23 cellular contexts compared by ENCODE assay signal in the genomic region with DNA sequence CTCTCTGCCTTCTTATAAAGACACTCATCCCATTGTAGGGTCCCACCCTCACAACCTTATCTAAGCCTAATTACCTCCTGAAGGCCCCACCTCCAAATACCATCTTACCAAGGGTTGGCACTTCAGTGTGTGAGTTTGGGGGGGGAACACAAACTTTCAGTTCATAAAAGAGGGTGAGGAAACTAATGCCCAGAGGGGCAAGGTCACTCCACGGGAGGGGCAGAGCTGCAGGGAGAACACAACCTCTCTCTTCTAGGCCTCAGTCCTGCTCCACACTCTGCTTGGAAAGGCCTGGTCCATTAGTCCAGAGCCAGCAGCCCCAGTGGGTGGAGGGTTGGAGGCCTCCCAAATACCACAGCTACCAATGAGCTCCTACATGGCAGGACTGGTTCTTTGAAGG. TPM values are rescaled to one million over a fixed set of nuclear protein-coding genes. Genes with fewer than 3 reads are reported as not detected.
"Had no signal": no experiment of that assay in that cellular context is flagged by ENCODE, and none has a peak within 500 bp of the region (broad histone marks: within the 10 kb centered on the region; RNA-seq: fewer than 3 reads in every experiment).

No MANE protein-coding gene starts in this region.

- DNase-seq: activated CD8-positive, alpha-beta memory T cell treated with anti-CD3 and anti-CD28 coated beads, Interleukin-2, amount 50 U/mL, for 48 hours; activated gamma-delta T cell; activated T-cell treated with anti-CD3 and anti-CD28 coated beads, Interleukin-2, amount 50 U/mL, for 48 hours; brain microvascular endothelial cell; central memory CD4-positive, alpha-beta T cell; left ventricle myocardium inferior; mammary epithelial cell; midbrain; naive B cell; psoas muscle; right cardiac atrium; stimulated activated CD4-positive, alpha-beta T cell treated with anti-CD3 and anti-CD28 coated beads, Interleukin-4, amount 100 ng/mL, for 1 hour; stimulated activated naive CD8-positive, alpha-beta T cell treated with anti-CD3 and anti-CD28 coated beads, Interleukin-15, amount 100 ng/mL, for 72 hours; trophoblast cell had no signal

- FAIRE-seq: colon, endometrium, frontal cortex had no signal

- H3K27ac Mint-ChIP-seq: activated naive CD8-positive, alpha-beta T cell had no signal

- H3K27me3 Mint-ChIP-seq: naive B cell had no signal

- H3K27ac ChIP-seq: brain microvascular endothelial cell, left ventricle myocardium inferior, psoas muscle, suprapubic skin had no signal

- H3K9me3 Mint-ChIP-seq: naive B cell; stimulated activated naive CD8-positive, alpha-beta T cell treated with anti-CD3 and anti-CD28 coated beads, Interleukin-15, amount 100 ng/mL, for 72 hours had no signal

- H3K27me3 ChIP-seq: brain microvascular endothelial cell, suprapubic skin had no signal

- H3K9me3 ChIP-seq: left ventricle myocardium inferior, psoas muscle, suprapubic skin had no signal

- H3K36me3 ChIP-seq: brain microvascular endothelial cell, left ventricle myocardium inferior, suprapubic skin had no signal

- H3K36me3 Mint-ChIP-seq: activated naive CD8-positive, alpha-beta T cell; naive B cell had no signal

- H3K4me3 ChIP-seq: left ventricle myocardium inferior, psoas muscle, smooth muscle cell, suprapubic skin had no signal

- H3K4me3 Mint-ChIP-seq: activated naive CD8-positive, alpha-beta T cell had no signal

- H3K4me1 ChIP-seq: suprapubic skin had no signal

- ATAC-seq: psoas muscle; right cardiac atrium; stimulated activated naive CD8-positive, alpha-beta T cell treated with anti-CD3 and anti-CD28 coated beads, Interleukin-15, amount 100 ng/mL, for 72 hours had no signal

RNA-seq across cellular contexts. Expression of a gene that starts 2.7 kb away (rescaled TPM):
- total RNA-seq: frontal cortex; osteocyte; smooth muscle cell; T-helper 2 cell treated with Interferon-gamma antibody and Interleukin-4, amounts not matched to agents 100 ng/mL and 5 ng/mL, for 36 hours had no signal

RNA-seq across cellular contexts. Expression of a gene that starts 27.6 kb away (rescaled TPM):
- total RNA-seq: frontal cortex; left ventricle myocardium inferior; mammary epithelial cell; osteocyte; psoas muscle; right cardiac atrium; smooth muscle cell; suprapubic skin; T-helper 2 cell treated with Interferon-gamma antibody and Interleukin-4, amounts not matched to agents 100 ng/mL and 5 ng/mL, for 36 hours had no signal
- polyA plus RNA-seq: esophagus, mammary epithelial cell, psoas muscle, right cardiac atrium, smooth muscle cell had no signal
